In the genomic region with DNA sequence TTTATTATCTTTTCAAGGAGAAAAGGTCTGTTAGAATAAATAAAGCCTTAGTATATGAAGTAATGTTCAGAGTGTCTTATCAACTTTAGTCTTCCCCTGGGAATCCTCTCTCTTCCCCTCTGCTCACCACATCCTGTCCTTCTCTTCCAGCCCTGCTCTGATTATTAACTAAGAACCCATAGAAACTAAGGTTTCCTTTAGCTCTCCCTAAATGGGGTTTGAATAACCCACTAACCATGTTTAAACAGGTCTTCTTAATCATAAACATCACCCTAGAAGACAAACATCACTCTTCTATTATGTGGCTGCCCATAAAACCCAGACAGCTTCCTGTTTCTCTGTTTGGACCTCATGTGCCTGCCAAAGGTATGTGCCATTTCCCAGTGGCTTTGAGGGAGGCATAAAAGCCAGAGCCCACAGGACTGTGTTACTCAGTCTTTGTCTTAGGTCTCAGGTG, we compare ENCODE assay signal across 1 cellular context.
TF ChIP-seq lines count a peak whose summit lies in the region.

No MANE protein-coding gene starts in this region.

TF ChIP-seq in HepG2, 621 proteins besides CTCF, POLR2A, EP300 and RAD21:
- TF ChIP-seq XBP1 (CRISPR knock-in tag; IDR thresholded peaks at IDR 0.05) (no peak), MAFG (CRISPR knock-in tag; IDR thresholded peaks at IDR 0.05) (no peak), EED (CRISPR knock-in tag; IDR thresholded peaks at IDR 0.05) (no peak), JUND (CRISPR knock-in tag; IDR thresholded peaks at IDR 0.05) (no peak), ZNF451 (CRISPR knock-in tag; IDR thresholded peaks at IDR 0.05) (no peak), ZSCAN30 (CRISPR knock-in tag; IDR thresholded peaks at IDR 0.05) (no peak), SYNCRIP (IDR thresholded peaks at IDR 0.05; ENCODE audit: insufficient read depth, low read depth, low read length) (no peak), YEATS4 (CRISPR knock-in tag; IDR thresholded peaks at IDR 0.05; ENCODE audit: borderline replicate concordance) (no peak), CBX5 (CRISPR knock-in tag; IDR thresholded peaks at IDR 0.05; ENCODE audit: borderline replicate concordance) (no peak), SOX13 (IDR thresholded peaks at IDR 0.05) (no peak), SOX13 (CRISPR knock-in tag; conservative IDR thresholded peaks at IDR 0.05 in 1 of 2, IDR thresholded peaks at IDR 0.05 in 1 of 2) (no peak), REST (IDR thresholded peaks at IDR 0.05; ENCODE audit: borderline replicate concordance in 1 of 2, low read depth in 1 of 2, low read length in 2 of 2) (no peak), GATAD2A (CRISPR knock-in tag; IDR thresholded peaks at IDR 0.05) (no peak), IRF2 (CRISPR knock-in tag; IDR thresholded peaks at IDR 0.05) (no peak), ZNF646 (CRISPR knock-in tag; IDR thresholded peaks at IDR 0.05) (no peak), DR1 (CRISPR knock-in tag; IDR thresholded peaks at IDR 0.05) (no peak), ZNF367 (CRISPR knock-in tag; IDR thresholded peaks at IDR 0.05; ENCODE audit: borderline replicate concordance) (no peak)
- TF ChIP-seq, protein P1, sequence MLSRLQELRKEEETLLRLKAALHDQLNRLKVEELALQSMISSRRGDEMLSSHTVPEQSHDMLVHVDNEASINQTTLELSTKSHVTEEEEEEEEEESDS (CRISPR knock-in tag; IDR thresholded peaks at IDR 0.05; ENCODE audit: borderline replicate concordance): no peak
- TF ChIP-seq, protein P2, sequence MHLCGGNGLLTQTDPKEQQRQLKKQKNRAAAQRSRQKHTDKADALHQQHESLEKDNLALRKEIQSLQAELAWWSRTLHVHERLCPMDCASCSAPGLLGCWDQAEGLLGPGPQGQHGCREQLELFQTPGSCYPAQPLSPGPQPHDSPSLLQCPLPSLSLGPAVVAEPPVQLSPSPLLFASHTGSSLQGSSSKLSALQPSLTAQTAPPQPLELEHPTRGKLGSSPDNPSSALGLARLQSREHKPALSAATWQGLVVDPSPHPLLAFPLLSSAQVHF (CRISPR knock-in tag; IDR thresholded peaks at IDR 0.05): no peak
- TF ChIP-seq, protein P3, sequence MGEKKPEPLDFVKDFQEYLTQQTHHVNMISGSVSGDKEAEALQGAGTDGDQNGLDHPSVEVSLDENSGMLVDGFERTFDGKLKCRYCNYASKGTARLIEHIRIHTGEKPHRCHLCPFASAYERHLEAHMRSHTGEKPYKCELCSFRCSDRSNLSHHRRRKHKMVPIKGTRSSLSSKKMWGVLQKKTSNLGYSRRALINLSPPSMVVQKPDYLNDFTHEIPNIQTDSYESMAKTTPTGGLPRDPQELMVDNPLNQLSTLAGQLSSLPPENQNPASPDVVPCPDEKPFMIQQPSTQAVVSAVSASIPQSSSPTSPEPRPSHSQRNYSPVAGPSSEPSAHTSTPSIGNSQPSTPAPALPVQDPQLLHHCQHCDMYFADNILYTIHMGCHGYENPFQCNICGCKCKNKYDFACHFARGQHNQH (CRISPR knock-in tag; IDR thresholded peaks at IDR 0.05): no peak
TF ChIP-seq in HepG2: peak in this region for 0.
